25 cellular contexts compared by ENCODE assay signal in the genomic region with DNA sequence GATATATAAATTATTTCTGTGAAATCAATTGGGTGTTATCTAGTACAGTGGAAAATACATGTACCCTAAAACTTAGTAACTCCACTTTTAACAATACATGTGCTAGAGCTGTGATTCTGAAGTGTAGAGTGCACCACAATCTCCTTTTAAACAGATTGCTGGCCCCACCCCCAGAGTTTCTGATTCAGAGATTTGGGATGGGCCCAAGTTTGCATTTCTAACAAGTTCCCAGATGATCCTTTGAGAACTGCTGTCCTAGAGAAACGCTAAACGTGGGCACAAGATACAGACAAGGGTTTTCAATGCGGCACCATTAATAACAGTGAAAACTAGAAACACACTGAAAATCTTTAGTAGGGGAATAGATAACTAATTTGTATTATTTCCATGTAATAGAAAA. TPM values are rescaled to one million over a fixed set of nuclear protein-coding genes. Genes with fewer than 3 reads are reported as not detected.
A peak's percentile ranks its signal among the peaks of the same experiment; 100 is the strongest.
DNase-seq lines count a peak whose midpoint lies in the region; ATAC-seq and TF ChIP-seq lines count a peak whose summit lies in the region.
"Had no signal": no experiment of that assay in that cellular context is flagged by ENCODE, and none has a peak within 500 bp of the region (broad histone marks: within the 10 kb centered on the region; RNA-seq: fewer than 3 reads in every experiment).

No MANE protein-coding gene starts in this region.

- H3K9ac ChIP-seq in mesenchymal stem cell (ENCODE audit: low read length): no peak overlapping the region
- H3K9ac ChIP-seq: KMS-11 had no signal

- H3K36me3 ChIP-seq in gastroesophageal sphincter (peaks cover 0 to 37% of the 10 kb centered on the region in 2 donors), transverse colon (peaks cover 0 to 22% (median 6%) of the 10 kb centered on the region in 4 donors), mesenchymal stem cell (ENCODE audit: control insufficient read depth in 1 of 2, insufficient read depth in 2 of 2, low read depth in 1 of 2, low read length in 2 of 2) (peaks cover 13 to 26% of the 10 kb centered on the region in 2 experiments)

- H3K14ac ChIP-seq in mesenchymal stem cell (ENCODE audit: low read length in 2 of 2): no peak overlapping the region

- no peak overlapping the region for H4K8ac ChIP-seq in mesenchymal stem cell (ENCODE audit: low read length)

- H3K4me3 ChIP-seq in right cardiac atrium (ENCODE audit: low read length) (no peak overlapping the region), gastroesophageal sphincter (no peak overlapping the region), transverse colon (no peak overlapping the region), mesenchymal stem cell (ENCODE audit: insufficient read depth in 1 of 2, low read depth in 1 of 2, low read length in 2 of 2) (no peak overlapping the region)
- H3K4me3 ChIP-seq: A549 had no signal

- H3K4ac ChIP-seq in mesenchymal stem cell (ENCODE audit: low read depth in 1 of 2, low read length in 2 of 2): no peak overlapping the region

- H3K36me3 Mint-ChIP-seq in stimulated activated effector memory CD8-positive, alpha-beta T cell treated with anti-CD3 and anti-CD28 coated beads, Interleukin-12 subunit alpha, Interleukin-12 subunit beta, amount 100 ng/mL, for 72 hours: peaks cover 41% of the 10 kb centered on the region

- no peak for TF ChIP-seq CTCF in gastroesophageal sphincter (IDR thresholded peaks at IDR 0.05)
- no peak for TF ChIP-seq CTCF in transverse colon (IDR thresholded peaks at IDR 0.05)

- in situ Hi-C loops in transverse colon (cut with MboI; ENCODE audit: low pct_ligation_motif_present in 1 of 4, low pct_unique_long_range_greater_than_20kb in 1 of 4, low sequenced_read_pairs in 3 of 4): no loop called here

- WGBS in right cardiac atrium: 41% methylated on average over 3 of the region's 3 CpGs
- 19 to 33% methylated on average over 3 of the region's 3 CpGs for WGBS in gastroesophageal sphincter (ENCODE audit: low coverage in 1 of 2), 2 donors
- WGBS in transverse colon (ENCODE audit: low coverage in 1 of 2), 2 donors: 55% methylated on average over 3 of the region's 3 CpGs; no CpG with 5 or more reads in 1 of the 2 donors
- WGBS in mesenchymal stem cell: 100% methylated on average over 1 of the region's 3 CpGs

- DNase-seq in right cardiac atrium: no peak
- DNase-seq in cardiac septum (ENCODE audit: low spot score): no peak
- peak; percentile 55 for DNase-seq in astrocyte of the hippocampus (ENCODE audit: low read depth, low spot score)
- DNase-seq in transverse colon: no peak
- DNase-seq in stimulated activated effector memory CD8-positive, alpha-beta T cell treated with anti-CD3 and anti-CD28 coated beads, Interleukin-12 subunit alpha, Interleukin-12 subunit beta, amount 100 ng/mL, for 72 hours (ENCODE audit: low spot score in 2 of 2): no peak
- no peak for DNase-seq in mesenchymal stem cell
- DNase-seq: activated CD4-positive, alpha-beta T cell treated with anti-CD3 and anti-CD28 coated beads for 48 hours; activated CD8-positive, alpha-beta memory T cell treated with anti-CD3 and anti-CD28 coated beads, Interleukin-2, amount 50 U/mL, for 48 hours; activated effector memory CD4-positive, alpha-beta T cell treated with Interleukin-2 at 50 U/mL for 16 hours; activated naive CD8-positive, alpha-beta T cell treated with anti-CD3 and anti-CD28 coated beads, Interleukin-2, amount 50 U/mL, for 24 hours; effector memory CD8-positive, alpha-beta T cell; NCI-H1105 treated with DMSO at 0.1 percent for 48 hours; NCI-H526; small intestine; stimulated activated CD4-positive, alpha-beta T cell treated with anti-CD3 and anti-CD28 coated beads, Interleukin-4, amount 100 ng/mL, for 24 hours; T-cell had no signal

- H3K4me1 Mint-ChIP-seq in stimulated activated effector memory CD8-positive, alpha-beta T cell treated with anti-CD3 and anti-CD28 coated beads, Interleukin-12 subunit alpha, Interleukin-12 subunit beta, amount 100 ng/mL, for 72 hours: peaks cover 6% of the 10 kb centered on the region
- H3K4me1 Mint-ChIP-seq: CD14-positive monocyte, nephron had no signal

- H3K27ac ChIP-seq in right cardiac atrium (ENCODE audit: low read length) (no peak overlapping the region), gastroesophageal sphincter (peak overlapping the region in 3 of 4 donors; percentile 44 to 62 (median 53)), transverse colon (peak overlapping the region in 3 of 4 donors; percentile 19 to 42 (median 30)), mesenchymal stem cell (ENCODE audit: low read length, poor library complexity, severe bottlenecking) (no peak overlapping the region)
- H3K27ac ChIP-seq: A549, KMS-11 had no signal

- H3K4me1 ChIP-seq in right cardiac atrium (ENCODE audit: control insufficient read depth, insufficient read depth, low read length): peaks cover 3% of the 10 kb centered on the region
- H3K4me1 ChIP-seq in gastroesophageal sphincter: peaks cover 10 to 95% (median 43%) of the 10 kb centered on the region in 3 donors
- peaks cover 0 to 45% (median 10%) of the 10 kb centered on the region in 4 donors for H3K4me1 ChIP-seq in transverse colon
- peaks cover 1% of the 10 kb centered on the region for H3K4me1 ChIP-seq in mesenchymal stem cell (ENCODE audit: control insufficient read depth, insufficient read depth, low read depth, low read length)

- H2BK15ac ChIP-seq in mesenchymal stem cell (ENCODE audit: low read depth, poor library complexity, severe bottlenecking): no peak overlapping the region

- no peak overlapping the region for H2AK5ac ChIP-seq in mesenchymal stem cell (ENCODE audit: low read length, severe bottlenecking)

- H3K9me3 ChIP-seq in right cardiac atrium (ENCODE audit: control insufficient read depth, low read length) (no peaks in the 10 kb centered on the region), gastroesophageal sphincter (no peaks in the 10 kb centered on the region), transverse colon (no peaks in the 10 kb centered on the region), mesenchymal stem cell (ENCODE audit: control insufficient read depth, low read length) (no peaks in the 10 kb centered on the region)
- H3K9me3 ChIP-seq: A549 had no signal

- no peak overlapping the region for H2AFZ ChIP-seq in mesenchymal stem cell (ENCODE audit: low read depth, low read length)

- no peak overlapping the region for H4K91ac ChIP-seq in mesenchymal stem cell (ENCODE audit: low read length)

- H2BK120ac ChIP-seq in mesenchymal stem cell (ENCODE audit: low read depth, low read length): no peak overlapping the region

- peaks cover 24% of the 10 kb centered on the region for H3K79me1 ChIP-seq in mesenchymal stem cell (replicated peaks; ENCODE audit: low read length, poor library complexity, severe bottlenecking)

- no peak overlapping the region for H3K4me2 ChIP-seq in mesenchymal stem cell (ENCODE audit: low read length, poor library complexity, severe bottlenecking)
- H3K4me2 ChIP-seq: A549, KMS-11 had no signal

- no peaks in the 10 kb centered on the region for H3K9me3 Mint-ChIP-seq in stimulated activated effector memory CD8-positive, alpha-beta T cell treated with anti-CD3 and anti-CD28 coated beads, Interleukin-12 subunit alpha, Interleukin-12 subunit beta, amount 100 ng/mL, for 72 hours
- H3K9me3 Mint-ChIP-seq: activated naive CD8-positive, alpha-beta T cell treated with anti-CD3 and anti-CD28 coated beads, Interleukin-2, amount 50 U/mL, for 24 hours; CD14-positive monocyte; central memory CD8-positive, alpha-beta T cell; effector memory CD8-positive, alpha-beta T cell; memory B cell; nephron; T-cell had no signal

- H3K18ac ChIP-seq in mesenchymal stem cell (ENCODE audit: low read depth in 1 of 2, low read length in 2 of 2): no peak overlapping the region

- no peak overlapping the region for H2BK12ac ChIP-seq in mesenchymal stem cell (ENCODE audit: low read length in 2 of 2)

- H3K27me3 ChIP-seq in right cardiac atrium (ENCODE audit: control insufficient read depth, insufficient read depth) (no peaks in the 10 kb centered on the region), gastroesophageal sphincter (no peaks in the 10 kb centered on the region), transverse colon (no peaks in the 10 kb centered on the region), mesenchymal stem cell (ENCODE audit: control insufficient read depth in 1 of 2, insufficient read depth in 1 of 2, low read length in 2 of 2) (no peaks in the 10 kb centered on the region)

- H2BK5ac ChIP-seq in mesenchymal stem cell (ENCODE audit: low read depth, low read length, poor library complexity, severe bottlenecking): no peak overlapping the region

- TF ChIP-seq POLR2A in gastroesophageal sphincter (IDR thresholded peaks at IDR 0.05): no peak
- no peak for TF ChIP-seq POLR2A in transverse colon (IDR thresholded peaks at IDR 0.05)

- no peak overlapping the region for H3K4me3 Mint-ChIP-seq in stimulated activated effector memory CD8-positive, alpha-beta T cell treated with anti-CD3 and anti-CD28 coated beads, Interleukin-12 subunit alpha, Interleukin-12 subunit beta, amount 100 ng/mL, for 72 hours
- H3K4me3 Mint-ChIP-seq: activated naive CD8-positive, alpha-beta T cell treated with anti-CD3 and anti-CD28 coated beads, Interleukin-2, amount 50 U/mL, for 24 hours; CD14-positive monocyte; central memory CD8-positive, alpha-beta T cell; effector memory CD8-positive, alpha-beta T cell; memory B cell; nephron; T-cell had no signal

- no peak for TF ChIP-seq EP300 in gastroesophageal sphincter (IDR thresholded peaks at IDR 0.05)
- no peak for TF ChIP-seq EP300 in transverse colon (IDR thresholded peaks at IDR 0.05; ENCODE audit: low read depth)

- H3K23ac ChIP-seq in mesenchymal stem cell (ENCODE audit: low read length in 2 of 2): no peak overlapping the region

- H3K27ac Mint-ChIP-seq in stimulated activated effector memory CD8-positive, alpha-beta T cell treated with anti-CD3 and anti-CD28 coated beads, Interleukin-12 subunit alpha, Interleukin-12 subunit beta, amount 100 ng/mL, for 72 hours: no peak overlapping the region
- H3K27ac Mint-ChIP-seq: activated naive CD8-positive, alpha-beta T cell treated with anti-CD3 and anti-CD28 coated beads, Interleukin-2, amount 50 U/mL, for 24 hours; CD14-positive monocyte; effector memory CD8-positive, alpha-beta T cell; memory B cell; nephron; T-cell had no signal

- ATAC-seq in right cardiac atrium: peak; percentile 36 to 63
- no peak for ATAC-seq in gastroesophageal sphincter
- no peak for ATAC-seq in stimulated activated effector memory CD8-positive, alpha-beta T cell treated with anti-CD3 and anti-CD28 coated beads, Interleukin-12 subunit alpha, Interleukin-12 subunit beta, amount 100 ng/mL, for 72 hours
- ATAC-seq in HG03159 (IDR thresholded peaks at IDR 0.05; ENCODE audit: unreplicated experiment): no peak
- ATAC-seq: A549; activated naive CD8-positive, alpha-beta T cell treated with anti-CD3 and anti-CD28 coated beads, Interleukin-2, amount 50 U/mL, for 24 hours; effector memory CD8-positive, alpha-beta T cell; HCT116; T-cell had no signal

- intact Hi-C loops in right cardiac atrium (cut with DNase I): no loop called here
- intact Hi-C loops in cardiac septum (cut with DNase I): no loop called here
- intact Hi-C loops in transverse colon (cut with DNase I; ENCODE audit: low total_unique reads): no loop called here

RNA-seq across cellular contexts. Expression of gene NXPH3, which starts 49.2 kb away (rescaled TPM):
- total RNA-seq in right cardiac atrium: 1 to 10 TPM; 3.8 to 6.5 (median 4.9) TPM
- polyA plus RNA-seq in right cardiac atrium: 5.9 TPM
- total RNA-seq in cardiac septum: 4.4 TPM
- total RNA-seq in gastroesophageal sphincter: 10 to 100 TPM; 24.4 to 26.4 (median 25.0) TPM
- total RNA-seq in transverse colon: 1 to 10 TPM in 2 of 4 donors, under 1 TPM in 2; 0.20 to 4.6 (median 2.6) TPM
- polyA plus RNA-seq in mesenchymal stem cell (2013, experiment 1 of 2): 0.01 TPM
- 0.12 TPM for polyA plus RNA-seq in mesenchymal stem cell (2013, experiment 2 of 2)
- total RNA-seq: T-cell had no signal
- polyA plus RNA-seq: CD14-positive monocyte had no signal

RNA-seq across cellular contexts. Expression of gene SPOP, which starts 53.0 kb away (rescaled TPM):
- total RNA-seq in right cardiac atrium (10 to 100 TPM; 61.0 to 82.7 (median 76.6) TPM), cardiac septum (68.3 TPM), gastroesophageal sphincter (100 to 1,000 TPM; 159 to 268 (median 176) TPM), transverse colon (100 to 1,000 TPM in 1 of 4 donors, 10 to 100 TPM in 3; 75.6 to 352 (median 95.3) TPM)
- polyA plus RNA-seq in right cardiac atrium: 33.7 TPM
- 33.1 TPM for polyA plus RNA-seq in mesenchymal stem cell (2013, experiment 1 of 2)
- polyA plus RNA-seq in mesenchymal stem cell (2013, experiment 2 of 2): 34.1 TPM

Comparison
In these comparisons a context has a peak if more than half of its experiments do, and no peak if none do; other contexts are left out.
1. ATAC-seq: peak in right cardiac atrium (2 of 2); none in gastroesophageal sphincter (single experiment), stimulated activated effector memory CD8-positive, alpha-beta T cell treated with anti-CD3 and anti-CD28 coated beads, Interleukin-12 subunit alpha, Interleukin-12 subunit beta, amount 100 ng/mL, for 72 hours (single experiment) and HG03159 (single experiment).
2. H3K27ac ChIP-seq: peak in gastroesophageal sphincter (3 of 4) and transverse colon (3 of 4); none in right cardiac atrium (single experiment) and mesenchymal stem cell (single experiment).